Comparison of ENCODE assay signal across 18 cellular contexts in genomic region chr1:196393282-196393681, GRCh38.
"Had no signal": no experiment of that assay in that cellular context is flagged by ENCODE, and none has a peak within 500 bp of the region (broad histone marks: within the 10 kb centered on the region; RNA-seq: fewer than 3 reads in every experiment).

No MANE protein-coding gene starts in this region.

- H3K27me3 Mint-ChIP-seq: activated naive CD4-positive, alpha-beta T cell treated with anti-CD3 and anti-CD28 coated beads, Interleukin-2, amount 50 U/mL, for 24 hours; naive thymus-derived CD8-positive, alpha-beta T cell; stimulated activated memory B cell treated with anti-CD40 and anti-IgM and Interleukin-4, amounts not matched to agents 10 μg/mL and 1 μg/mL and 100 μg/mL, for 72 hours; type B pancreatic cell had no signal

- H3K4me3 Mint-ChIP-seq: activated naive CD4-positive, alpha-beta T cell treated with anti-CD3 and anti-CD28 coated beads, Interleukin-2, amount 50 U/mL, for 24 hours; naive thymus-derived CD8-positive, alpha-beta T cell; stimulated activated memory B cell treated with anti-CD40 and anti-IgM and Interleukin-4, amounts not matched to agents 10 μg/mL and 1 μg/mL and 100 μg/mL, for 72 hours; type B pancreatic cell had no signal

- H3K27ac ChIP-seq: ascending aorta, pancreas, psoas muscle, testis, vagina had no signal

- H3K4me1 ChIP-seq: ascending aorta, pancreas, psoas muscle, testis, vagina had no signal

- H3K4me1 Mint-ChIP-seq: activated naive CD4-positive, alpha-beta T cell treated with anti-CD3 and anti-CD28 coated beads, Interleukin-2, amount 50 U/mL, for 24 hours; naive thymus-derived CD8-positive, alpha-beta T cell; stimulated activated memory B cell treated with anti-CD40 and anti-IgM and Interleukin-4, amounts not matched to agents 10 μg/mL and 1 μg/mL and 100 μg/mL, for 72 hours had no signal

- H3K27ac Mint-ChIP-seq: activated naive CD4-positive, alpha-beta T cell treated with anti-CD3 and anti-CD28 coated beads, Interleukin-2, amount 50 U/mL, for 24 hours; naive thymus-derived CD8-positive, alpha-beta T cell; stimulated activated memory B cell treated with anti-CD40 and anti-IgM and Interleukin-4, amounts not matched to agents 10 μg/mL and 1 μg/mL and 100 μg/mL, for 72 hours; type B pancreatic cell had no signal

- H3K9me3 Mint-ChIP-seq: activated naive CD4-positive, alpha-beta T cell treated with anti-CD3 and anti-CD28 coated beads, Interleukin-2, amount 50 U/mL, for 24 hours; stimulated activated memory B cell treated with anti-CD40 and anti-IgM and Interleukin-4, amounts not matched to agents 10 μg/mL and 1 μg/mL and 100 μg/mL, for 72 hours; type B pancreatic cell had no signal

- H3K36me3 ChIP-seq: ascending aorta, pancreas, vagina had no signal

- ATAC-seq: naive thymus-derived CD8-positive, alpha-beta T cell; pancreas; psoas muscle; stimulated activated memory B cell treated with anti-CD40 and anti-IgM and Interleukin-4, amounts not matched to agents 10 μg/mL and 1 μg/mL and 100 μg/mL, for 72 hours had no signal

- DNase-seq: activated gamma-delta T cell treated with Interleukin-2 at 50 U/mL for 16 hours; activated T-cell treated with anti-CD3 and anti-CD28 coated beads, Interleukin-2, amount 50 U/mL, for 1 hour; central memory CD4-positive, alpha-beta T cell; effector CD8-positive, alpha-beta T cell; foreskin melanocyte; hippocampal formation; naive thymus-derived CD8-positive, alpha-beta T cell; small intestine; stimulated activated CD4-positive, alpha-beta T cell treated with anti-CD3 and anti-CD28 coated beads, Interleukin-15, amount 100 ng/mL, for 24 hours; T-helper 9 cell had no signal

- H3K27me3 ChIP-seq: ascending aorta, pancreas, testis, vagina had no signal

- H3K36me3 Mint-ChIP-seq: activated naive CD4-positive, alpha-beta T cell treated with anti-CD3 and anti-CD28 coated beads, Interleukin-2, amount 50 U/mL, for 24 hours; naive thymus-derived CD8-positive, alpha-beta T cell; stimulated activated memory B cell treated with anti-CD40 and anti-IgM and Interleukin-4, amounts not matched to agents 10 μg/mL and 1 μg/mL and 100 μg/mL, for 72 hours had no signal

- H3K9me3 ChIP-seq: ascending aorta, pancreas, psoas muscle, testis, vagina had no signal

- H3K4me3 ChIP-seq: ascending aorta, pancreas, psoas muscle, testis, vagina had no signal
